Comparison of ENCODE assay signal across 14 cellular contexts in genomic region chr2:158795110-158795924, GRCh38. TPM values are rescaled to one million over a fixed set of nuclear protein-coding genes. Genes with fewer than 3 reads are reported as not detected.
DNase-seq lines count a peak whose midpoint lies in the region; ATAC-seq and TF ChIP-seq lines count a peak whose summit lies in the region.
"Had no signal": no experiment of that assay in that cellular context is flagged by ENCODE, and none has a peak within 500 bp of the region (broad histone marks: within the 10 kb centered on the region; RNA-seq: fewer than 3 reads in every experiment).

Gene DAPL1, plus strand, starts transcription at chr2:158795317. Its CDS starts 56 bp downstream, at chr2:158795373.

- H3K4me1 ChIP-seq in adrenal gland (replicated peaks in 1 of 2) (no peaks in the 10 kb centered on the region), muscle layer of duodenum (ENCODE audit: control insufficient read depth in 1 of 2, insufficient read depth in 2 of 2, low read length in 2 of 2) (no peaks in the 10 kb centered on the region), testis (peaks cover 6% of the 10 kb centered on the region)

- ATAC-seq in HG03342 (IDR thresholded peaks at IDR 0.05; ENCODE audit: unreplicated experiment) (no peak), HG03025 (IDR thresholded peaks at IDR 0.05; ENCODE audit: low FRiP score, unreplicated experiment) (no peak), GM21619 (IDR thresholded peaks at IDR 0.05; ENCODE audit: unreplicated experiment) (no peak)
- ATAC-seq: Panc1 had no signal

- H3K27me3 ChIP-seq in adrenal gland, result no peaks in the 10 kb centered on the region
- no peaks in the 10 kb centered on the region for H3K27me3 ChIP-seq in muscle layer of duodenum (ENCODE audit: low read depth, low read length)
- H3K27me3 ChIP-seq in testis, result no peaks in the 10 kb centered on the region
- H3K27me3 ChIP-seq: tibial artery had no signal

- TF ChIP-seq POLR2A in adrenal gland (IDR thresholded peaks at IDR 0.05) (peak in 1 of 2 donors; percentile 36), testis (IDR thresholded peaks at IDR 0.05) (no peak)

- H3K27ac ChIP-seq in adrenal gland, result no peak within 1 kb of the TSS
- no peak within 1 kb of the TSS for H3K27ac ChIP-seq in muscle layer of duodenum (ENCODE audit: low read length)
- H3K27ac ChIP-seq in testis, result no peak within 1 kb of the TSS
- H3K27ac ChIP-seq: tibial artery had no signal

- no peak for TF ChIP-seq CTCF in adrenal gland (IDR thresholded peaks at IDR 0.05)
- no peak for TF ChIP-seq CTCF in testis (IDR thresholded peaks at IDR 0.05)

- intact Hi-C loops in adrenal gland (cut with DNase I), result no loop called here
- intact Hi-C loops in testis (cut with DNase I; ENCODE audit: low total_unique reads), result no loop called here

- WGBS in adrenal gland, 4 donors, result 27 to 41% (median 32%) methylated on average over 5 to 10 of the region's 10 CpGs
- WGBS in testis, 2 donors, result 41 to 65% methylated on average over 7 to 10 of the region's 10 CpGs

- peak within 1 kb of the TSS in 1 of 4 donors; percentile 52 for H3K4me3 ChIP-seq in adrenal gland
- peak within 1 kb of the TSS; percentile 29 to 30 for H3K4me3 ChIP-seq in muscle layer of duodenum (ENCODE audit: low read depth in 1 of 2, low read length in 2 of 2)
- H3K4me3 ChIP-seq in testis, result no peak within 1 kb of the TSS

- H3K36me3 ChIP-seq in adrenal gland (replicated peaks in 1 of 2) (no peaks in the 10 kb centered on the region), muscle layer of duodenum (ENCODE audit: control insufficient read depth in 1 of 2, insufficient read depth in 2 of 2, low read length in 2 of 2) (no peaks in the 10 kb centered on the region), testis (ENCODE audit: low read depth, missing control alignments) (no peaks in the 10 kb centered on the region)
- H3K36me3 ChIP-seq: tibial artery had no signal

- H3K9me3 ChIP-seq in adrenal gland (replicated peaks in 1 of 3) (no peaks in the 10 kb centered on the region), muscle layer of duodenum (ENCODE audit: control insufficient read depth in 1 of 2, low read length in 2 of 2) (no peaks in the 10 kb centered on the region), testis (no peaks in the 10 kb centered on the region)
- H3K9me3 ChIP-seq: tibial artery had no signal

- DNase-seq in COLO668 (lab: John Stamatoyannopoulos, UW; ENCODE audit: unreplicated experiment), result peak; percentile 27
- DNase-seq in NCI-H1092 (lab: John Stamatoyannopoulos, UW), result peak; percentile 16
- peak in 6 of 7 donors; percentile 45 to 73 (median 58) for DNase-seq in adrenal gland
- DNase-seq in testis, result no peak
- DNase-seq: activated CD4-positive, alpha-beta T cell treated with anti-CD3 and anti-CD28 coated beads, Interleukin-2, amount 50 U/mL, for 1 hour; CD4-positive, alpha-beta memory T cell; HCEC 1CT; tibial artery had no signal

RNA-seq across cellular contexts. Expression of gene DAPL1, which starts in this region (rescaled TPM):
- total RNA-seq in adrenal gland, result 100 to 1,000 TPM in 1 of 8 donors, 10 to 100 TPM in 7; 22.3 to 151 (median 42.8) TPM
- polyA plus RNA-seq in adrenal gland, result 100 to 1,000 TPM in 1 of 3 donors, 10 to 100 TPM in 2; 17.6 to 177 (median 33.8) TPM
- 1 to 10 TPM in 1 of 2 donors, not detected in 1; 4.2 TPM for total RNA-seq in testis
- 4.4 TPM for polyA plus RNA-seq in testis (ENCODE audit: insufficient read depth, low read depth, low replicate concordance)
- total RNA-seq: CD4-positive, alpha-beta memory T cell; HT1080 had no signal
- polyA plus RNA-seq: CD4-positive, alpha-beta memory T cell had no signal

Comparison
In these comparisons a context has a peak if more than half of its experiments do, and no peak if none do; other contexts are left out.
1. RNA of gene DAPL1 (total RNA-seq): 22.3 to 151 TPM in adrenal gland; 4.2 TPM in testis; every median in the first group is over 4 times any median in the second.
2. H3K4me3 ChIP-seq: peak in muscle layer of duodenum (2 of 2); none in testis (0 of 2).